16 cellular contexts compared by ENCODE assay signal in the genomic region with DNA sequence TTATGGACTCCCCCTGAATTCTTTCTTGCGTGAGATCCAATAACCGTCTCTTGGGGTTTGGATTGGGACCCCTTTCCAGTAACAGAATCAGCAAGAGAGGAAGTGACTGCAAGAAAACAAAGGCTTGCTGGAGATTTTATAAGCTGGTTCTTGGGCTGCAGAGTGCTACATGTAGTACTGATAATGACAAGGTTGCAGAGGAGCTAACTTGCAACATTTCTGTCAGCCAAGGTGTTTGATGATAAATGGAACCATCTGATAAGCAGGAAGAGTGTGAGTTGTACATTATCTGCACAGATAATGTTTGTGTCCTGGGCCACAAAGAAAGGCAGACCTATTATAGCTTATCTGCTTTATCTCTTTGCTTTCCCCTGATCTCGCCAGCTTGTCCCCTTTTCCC. TPM values are rescaled to one million over a fixed set of nuclear protein-coding genes. Genes with fewer than 3 reads are reported as not detected.
DNase-seq lines count a peak whose midpoint lies in the region; ATAC-seq and TF ChIP-seq lines count a peak whose summit lies in the region.
"Had no signal": no experiment of that assay in that cellular context is flagged by ENCODE, and none has a peak within 500 bp of the region (broad histone marks: within the 10 kb centered on the region; RNA-seq: fewer than 3 reads in every experiment).

No MANE protein-coding gene starts in this region.

- H3K4me3 ChIP-seq in cardiac muscle cell (no peak overlapping the region), right cardiac atrium (ENCODE audit: low read length) (no peak overlapping the region), vagina (no peak overlapping the region)
- H3K4me3 ChIP-seq: GM23248, lung had no signal

- H3K9me3 Mint-ChIP-seq in WTC11: peaks cover 72% of the 10 kb centered on the region
- H3K9me3 Mint-ChIP-seq in mesothelial cell of epicardium: peaks cover 6% of the 10 kb centered on the region
- H3K9me3 Mint-ChIP-seq: activated CD4-positive, alpha-beta memory T cell treated with anti-CD3 and anti-CD28 coated beads, Interleukin-2, amount 10 ng/mL, durations not matched to agents 7 days and 5 days; CD4-positive, alpha-beta T cell; central memory CD8-positive, alpha-beta T cell; natural killer cell; stimulated activated naive CD8-positive, alpha-beta T cell treated with anti-CD3 and anti-CD28 coated beads, Interleukin-15, Interleukin-2, amounts not matched to agents 100 ng/mL and 50 ng/mL, for 24 hours had no signal

- H3K4me1 Mint-ChIP-seq in WTC11 (peaks cover 37% of the 10 kb centered on the region), mesothelial cell of epicardium (peaks cover 26% of the 10 kb centered on the region)

- POLR2A ChIA-PET in WTC11 (lab: Charles Lee): interaction anchor here (0.6 to 0.9 kb wide), 2 partner anchors 32 to 99 kb away, joined by 3 to 8 read pairs; no protein-coding TSS in a partner anchor

- H3K9me3 ChIP-seq in cardiac muscle cell (ENCODE audit: low read depth) (no peaks in the 10 kb centered on the region), right cardiac atrium (ENCODE audit: control insufficient read depth, low read length) (no peaks in the 10 kb centered on the region), vagina (no peaks in the 10 kb centered on the region)

- peaks cover 78% of the 10 kb centered on the region for H3K36me3 Mint-ChIP-seq in WTC11
- peaks cover 23% of the 10 kb centered on the region for H3K36me3 Mint-ChIP-seq in mesothelial cell of epicardium
- H3K36me3 Mint-ChIP-seq: natural killer cell had no signal

- H3K27me3 Mint-ChIP-seq in WTC11 (ENCODE audit: low read depth) (peaks cover 13% of the 10 kb centered on the region), mesothelial cell of epicardium (ENCODE audit: low read depth) (no peaks in the 10 kb centered on the region)
- H3K27me3 Mint-ChIP-seq: activated CD4-positive, alpha-beta memory T cell treated with anti-CD3 and anti-CD28 coated beads, Interleukin-2, amount 10 ng/mL, durations not matched to agents 7 days and 5 days; CD4-positive, alpha-beta T cell; central memory CD8-positive, alpha-beta T cell; stimulated activated naive CD8-positive, alpha-beta T cell treated with anti-CD3 and anti-CD28 coated beads, Interleukin-15, Interleukin-2, amounts not matched to agents 100 ng/mL and 50 ng/mL, for 24 hours had no signal

- ATAC-seq in WTC11: no peak; the same call in 1 of the 2 replicates
- ATAC-seq in right cardiac atrium: peak in 1 of 2 donors; percentile 55

- DNase-seq in cardiac muscle cell (ENCODE audit: low read depth in 1 of 2, low spot score in 1 of 2) (peak in 1 of 2 donors; percentile 33), cardiac septum (ENCODE audit: low spot score) (no peak), WTC11 (ENCODE audit: low spot score) (no peak), right cardiac atrium (no peak), vagina (ENCODE audit: extremely low spot score in 2 of 2) (no peak), cerebellar nuclear complex (lab: John Stamatoyannopoulos, UW) (no peak), mesothelial cell of epicardium (ENCODE audit: low spot score in 2 of 2, unreplicated experiment in 2 of 2) (no peak)
- DNase-seq in stimulated activated CD4-positive, alpha-beta T cell treated with anti-CD3 and anti-CD28 coated beads, Interleukin-15, amount 100 ng/mL, for 24 hours: no peak
- DNase-seq: activated CD4-positive, alpha-beta memory T cell treated with anti-CD3 and anti-CD28 coated beads, Interleukin-2, amount 10 ng/mL, durations not matched to agents 7 days and 5 days; CD4-positive, alpha-beta T cell; natural killer cell; NCI-H2081 treated with DMSO at 0.1 percent for 48 hours had no signal

- H3K36me3 ChIP-seq in cardiac muscle cell (no peaks in the 10 kb centered on the region), vagina (no peaks in the 10 kb centered on the region)

- CTCF ChIA-PET in WTC11 (lab: Charles Lee): interaction anchor here (0.7 to 3.8 kb wide), 5 partner anchors 25 to 127 kb away, joined by 3 to 21 read pairs (median 8); no protein-coding TSS in a partner anchor

- H3K27ac ChIP-seq in cardiac muscle cell: peak overlapping the region; percentile 54
- H3K27ac ChIP-seq in right cardiac atrium (ENCODE audit: low read length): peak overlapping the region; percentile 72
- peak overlapping the region; percentile 21 for H3K27ac ChIP-seq in vagina
- H3K27ac ChIP-seq: GM23248 had no signal

- TF ChIP-seq POLR2A in vagina (IDR thresholded peaks at IDR 0.05): no peak

- peaks cover 16% of the 10 kb centered on the region for H3K4me1 ChIP-seq in cardiac muscle cell (ENCODE audit: low read depth)
- peaks cover 2% of the 10 kb centered on the region for H3K4me1 ChIP-seq in right cardiac atrium (ENCODE audit: control insufficient read depth, insufficient read depth, low read length)
- peaks cover 12% of the 10 kb centered on the region for H3K4me1 ChIP-seq in vagina

- H3K27me3 ChIP-seq in cardiac muscle cell: no peaks in the 10 kb centered on the region
- no peaks in the 10 kb centered on the region for H3K27me3 ChIP-seq in right cardiac atrium (ENCODE audit: control insufficient read depth, insufficient read depth)
- no peaks in the 10 kb centered on the region for H3K27me3 ChIP-seq in vagina

- H3K27ac Mint-ChIP-seq in WTC11 (peak overlapping the region; percentile 72), mesothelial cell of epicardium (no peak overlapping the region)
- H3K27ac Mint-ChIP-seq: activated CD4-positive, alpha-beta memory T cell treated with anti-CD3 and anti-CD28 coated beads, Interleukin-2, amount 10 ng/mL, durations not matched to agents 7 days and 5 days; CD4-positive, alpha-beta T cell; natural killer cell; stimulated activated naive CD8-positive, alpha-beta T cell treated with anti-CD3 and anti-CD28 coated beads, Interleukin-15, Interleukin-2, amounts not matched to agents 100 ng/mL and 50 ng/mL, for 24 hours had no signal

- intact Hi-C loops in cardiac septum (cut with DNase I): no loop called here
- intact Hi-C loops in right cardiac atrium (cut with DNase I): no loop called here
- intact Hi-C loops in vagina (cut with DNase I): no loop called here

- 47% methylated on average over 3 of the region's 3 CpGs for WGBS in right cardiac atrium

- no peak for TF ChIP-seq CTCF in cardiac muscle cell (IDR thresholded peaks at IDR 0.05; ENCODE audit: low read depth, low read length)
- TF ChIP-seq CTCF in WTC11 (IDR thresholded peaks at IDR 0.05): no peak
- TF ChIP-seq CTCF in vagina (IDR thresholded peaks at IDR 0.05): no peak
- TF ChIP-seq CTCF in mesothelial cell of epicardium (IDR thresholded peaks at IDR 0.05; ENCODE audit: unreplicated experiment): no peak

- no peak overlapping the region for H3K4me3 Mint-ChIP-seq in WTC11
- no peak overlapping the region for H3K4me3 Mint-ChIP-seq in mesothelial cell of epicardium
- H3K4me3 Mint-ChIP-seq: activated CD4-positive, alpha-beta memory T cell treated with anti-CD3 and anti-CD28 coated beads, Interleukin-2, amount 10 ng/mL, durations not matched to agents 7 days and 5 days; CD4-positive, alpha-beta T cell; central memory CD8-positive, alpha-beta T cell; natural killer cell; stimulated activated naive CD8-positive, alpha-beta T cell treated with anti-CD3 and anti-CD28 coated beads, Interleukin-15, Interleukin-2, amounts not matched to agents 100 ng/mL and 50 ng/mL, for 24 hours had no signal

TF ChIP-seq in WTC11, 78 proteins besides CTCF, POLR2A, EP300 and RAD21 (continues in another document):
- TF ChIP-seq, protein P1, sequence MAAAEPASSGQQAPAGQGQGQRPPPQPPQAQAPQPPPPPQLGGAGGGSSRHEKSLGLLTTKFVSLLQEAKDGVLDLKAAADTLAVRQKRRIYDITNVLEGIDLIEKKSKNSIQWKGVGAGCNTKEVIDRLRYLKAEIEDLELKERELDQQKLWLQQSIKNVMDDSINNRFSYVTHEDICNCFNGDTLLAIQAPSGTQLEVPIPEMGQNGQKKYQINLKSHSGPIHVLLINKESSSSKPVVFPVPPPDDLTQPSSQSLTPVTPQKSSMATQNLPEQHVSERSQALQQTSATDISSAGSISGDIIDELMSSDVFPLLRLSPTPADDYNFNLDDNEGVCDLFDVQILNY (CRISPR knock-in tag; IDR thresholded peaks at IDR 0.05): no peak
- TF ChIP-seq, protein P2, sequence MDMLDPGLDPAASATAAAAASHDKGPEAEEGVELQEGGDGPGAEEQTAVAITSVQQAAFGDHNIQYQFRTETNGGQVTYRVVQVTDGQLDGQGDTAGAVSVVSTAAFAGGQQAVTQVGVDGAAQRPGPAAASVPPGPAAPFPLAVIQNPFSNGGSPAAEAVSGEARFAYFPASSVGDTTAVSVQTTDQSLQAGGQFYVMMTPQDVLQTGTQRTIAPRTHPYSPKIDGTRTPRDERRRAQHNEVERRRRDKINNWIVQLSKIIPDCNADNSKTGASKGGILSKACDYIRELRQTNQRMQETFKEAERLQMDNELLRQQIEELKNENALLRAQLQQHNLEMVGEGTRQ (CRISPR knock-in tag; IDR thresholded peaks at IDR 0.05): no peak
- no peak for TF ChIP-seq SMAD3 (CRISPR knock-in tag; IDR thresholded peaks at IDR 0.05; ENCODE audit: borderline replicate concordance)
- no peak for TF ChIP-seq FOXP1 (CRISPR knock-in tag; IDR thresholded peaks at IDR 0.05; ENCODE audit: borderline replicate concordance)
- TF ChIP-seq ATF1 (CRISPR knock-in tag; IDR thresholded peaks at IDR 0.05): no peak
- TF ChIP-seq TEAD4 (CRISPR knock-in tag; IDR thresholded peaks at IDR 0.05): no peak
- TF ChIP-seq ZNF416 (CRISPR knock-in tag; IDR thresholded peaks at IDR 0.05): no peak
- TF ChIP-seq FOXK1 (CRISPR knock-in tag; IDR thresholded peaks at IDR 0.05): no peak
- no peak for TF ChIP-seq OVOL2 (CRISPR knock-in tag; IDR thresholded peaks at IDR 0.05; ENCODE audit: borderline replicate concordance)

RNA-seq across cellular contexts. Expression of a gene that starts 37.1 kb away (rescaled TPM):
- total RNA-seq in cardiac muscle cell (39.0 and 44.1 TPM in 2 replicates), cardiac septum (133 TPM), WTC11 (2021) (26.7 to 30.0 TPM (median 28.6 TPM) in 3 replicates), right cardiac atrium (10 to 100 TPM; 37.8 to 75.7 (median 51.4) TPM), vagina (6.9 TPM), mesothelial cell of epicardium (15.4 to 18.4 TPM (median 16.4 TPM) in 3 replicates)
- polyA plus RNA-seq in cardiac muscle cell (24.6 and 32.2 TPM in 2 replicates), right cardiac atrium (64.1 TPM)

RNA-seq across cellular contexts. Expression of a gene that starts 45.8 kb away (rescaled TPM):
- total RNA-seq in cardiac muscle cell: 226 and 328 TPM in 2 replicates
- 301 and 338 TPM in 2 replicates for polyA plus RNA-seq in cardiac muscle cell
- total RNA-seq in cardiac septum: 309 TPM
- total RNA-seq in WTC11 (2021): 305 to 386 TPM (median 329 TPM) in 3 replicates
- total RNA-seq in right cardiac atrium: 100 to 1,000 TPM; 184 to 224 (median 192) TPM
- 149 TPM for polyA plus RNA-seq in right cardiac atrium
- 130 TPM for total RNA-seq in vagina
- 313 to 318 TPM (median 317 TPM) in 3 replicates for total RNA-seq in mesothelial cell of epicardium

RNA-seq across cellular contexts. Expression of a gene that starts 53.1 kb away (rescaled TPM):
- total RNA-seq in cardiac muscle cell (22.8 and 32.8 TPM in 2 replicates), cardiac septum (5.6 TPM), WTC11 (2021) (80.9 to 108 TPM (median 89.1 TPM) in 3 replicates), right cardiac atrium (1 to 10 TPM; 2.1 to 8.8 (median 4.6) TPM), vagina (17.2 TPM), mesothelial cell of epicardium (48.8 to 52.2 TPM (median 51.8 TPM) in 3 replicates)
- polyA plus RNA-seq in cardiac muscle cell (31.7 and 46.5 TPM in 2 replicates), right cardiac atrium (4.7 TPM)

Comparison
In these comparisons a context has a peak if more than half of its experiments do, and no peak if none do; other contexts are left out.
1. H3K27ac ChIP-seq: peak in every context shown above with its lines; median percentile 72 in right cardiac atrium; 54 in cardiac muscle cell; 21 in vagina.